32 cellular contexts compared by ENCODE assay signal in genomic region chr4:173311368-173311767, GRCh38.
"Had no signal": no experiment of that assay in that cellular context is flagged by ENCODE, and none has a peak within 500 bp of the region (broad histone marks: within the 10 kb centered on the region; RNA-seq: fewer than 3 reads in every experiment).

No MANE protein-coding gene starts in this region.

- H3K27ac ChIP-seq: ascending aorta, cardiac muscle cell, SJSA1 had no signal

- H3K27ac Mint-ChIP-seq: activated B cell treated with CpG ODN at 0.5 μM for 24 hours; activated CD4-positive, alpha-beta T cell treated with anti-CD3 and anti-CD28 coated beads, Interleukin-2, amount 10 ng/mL, durations not matched to agents 24 days and 14 days; activated CD8-positive, alpha-beta T cell treated with anti-CD3 and anti-CD28 coated beads for 36 hours; activated T-cell treated with anti-CD3 and anti-CD28 coated beads, Interleukin-2, amount 50 U/mL, for 24 hours; activated T-helper 2 cell treated with anti-CD3 and anti-CD28 coated beads, Interferon-gamma antibody, Interleukin-2, Interleukin-4, amounts not matched to agents 10 μg/mL and 5 μg/mL and 100 μg/mL, durations not matched to agents 14 hours and 24 hours and 36 hours; T-helper 1 cell treated with Interleukin-12 subunit alpha and Interleukin-12 subunit beta and Interleukin-4 antibody, amounts not matched to agents 30 μg/mL and 1 μg/mL, for 36 hours; T-helper 2 cell treated with Interferon-gamma antibody and Interleukin-4, amounts not matched to agents 5 μg/mL and 100 μg/mL, for 36 hours had no signal

- ATAC-seq: activated CD8-positive, alpha-beta T cell treated with anti-CD3 and anti-CD28 coated beads for 36 hours; Panc1 had no signal

- H3K27me3 ChIP-seq: ascending aorta, cardiac muscle cell, MG63, SJSA1 had no signal

- H3K9me3 ChIP-seq: ascending aorta, MG63, SJSA1, SK-N-SH had no signal

- H3K4me3 Mint-ChIP-seq: activated B cell treated with CpG ODN at 0.5 μM for 24 hours; activated CD4-positive, alpha-beta T cell treated with anti-CD3 and anti-CD28 coated beads, Interleukin-2, amount 10 ng/mL, durations not matched to agents 24 days and 14 days; activated CD8-positive, alpha-beta T cell treated with anti-CD3 and anti-CD28 coated beads for 36 hours; activated naive CD4-positive, alpha-beta T cell treated with anti-CD3 and anti-CD28 coated beads, Interleukin-2, amount 50 U/mL, for 24 hours; activated naive CD8-positive, alpha-beta T cell treated with anti-CD3 and anti-CD28 coated beads, Interleukin-2, amount 10 ng/mL, durations not matched to agents 7 days and 5 days; activated T-cell treated with anti-CD3 and anti-CD28 coated beads, Interleukin-2, amount 50 U/mL, for 24 hours; central memory CD8-positive, alpha-beta T cell; T-helper 1 cell treated with Interleukin-12 subunit alpha and Interleukin-12 subunit beta and Interleukin-4 antibody, amounts not matched to agents 30 μg/mL and 1 μg/mL, for 36 hours; T-helper 2 cell treated with Interferon-gamma antibody and Interleukin-4, amounts not matched to agents 5 μg/mL and 100 μg/mL, for 36 hours had no signal

- H3K4me2 ChIP-seq: SK-N-SH had no signal

- H3K9ac ChIP-seq: SK-N-SH had no signal

- H3K4me1 ChIP-seq: ascending aorta, SJSA1 had no signal

- DNase-seq: activated B cell treated with CpG ODN at 0.5 μM for 24 hours; activated CD4-positive, alpha-beta T cell treated with anti-CD3 and anti-CD28 coated beads, Interleukin-2, amount 10 ng/mL, durations not matched to agents 24 days and 14 days; activated CD4-positive, alpha-beta T cell treated with anti-CD3 and anti-CD28 coated beads, Interleukin-2, amount 50 U/mL, for 4 hours; activated CD4-positive, CD25-positive, alpha-beta regulatory T cell treated with anti-CD3 and anti-CD28 coated beads, Interleukin-2, amount 50 U/mL, for 72 hours; activated CD8-positive, alpha-beta T cell treated with anti-CD3 and anti-CD28 coated beads for 36 hours; activated gamma-delta T cell; activated naive CD4-positive, alpha-beta T cell treated with Interleukin-2 at 50 U/mL for 16 hours; activated naive CD8-positive, alpha-beta T cell treated with anti-CD3 and anti-CD28 coated beads, Interleukin-2, amount 10 ng/mL, durations not matched to agents 7 days and 5 days; activated T-cell treated with anti-CD3 and anti-CD28 coated beads, Interleukin-2, amount 50 U/mL, for 24 hours; amygdala; Kasumi-1; KG1; MG63; NCI-H1048; NCI-H1105 treated with DMSO at 0.1 percent for 48 hours; NCI-H1436; NCI-H1694; NCI-H1930; NCI-H2081 treated with DMSO at 0.1 percent for 48 hours; NCI-H345; NCI-H524 treated with DMSO at 0.1 percent for 48 hours; SHP77 treated with DMSO at 0.1 percent for 48 hours; SK-N-SH had no signal

- H3K27me3 Mint-ChIP-seq: activated B cell treated with CpG ODN at 0.5 μM for 24 hours; activated CD4-positive, alpha-beta T cell treated with anti-CD3 and anti-CD28 coated beads, Interleukin-2, amount 10 ng/mL, durations not matched to agents 24 days and 14 days; activated CD8-positive, alpha-beta T cell treated with anti-CD3 and anti-CD28 coated beads for 36 hours; activated naive CD4-positive, alpha-beta T cell treated with anti-CD3 and anti-CD28 coated beads, Interleukin-2, amount 50 U/mL, for 24 hours; activated naive CD8-positive, alpha-beta T cell treated with anti-CD3 and anti-CD28 coated beads, Interleukin-2, amount 10 ng/mL, durations not matched to agents 7 days and 5 days; activated T-cell treated with anti-CD3 and anti-CD28 coated beads, Interleukin-2, amount 50 U/mL, for 24 hours; central memory CD8-positive, alpha-beta T cell had no signal

- H3K4me1 Mint-ChIP-seq: activated B cell treated with CpG ODN at 0.5 μM for 24 hours; activated naive CD4-positive, alpha-beta T cell treated with anti-CD3 and anti-CD28 coated beads, Interleukin-2, amount 50 U/mL, for 24 hours; central memory CD8-positive, alpha-beta T cell had no signal

- H3K9me3 Mint-ChIP-seq: activated B cell treated with CpG ODN at 0.5 μM for 24 hours; activated CD4-positive, alpha-beta T cell treated with anti-CD3 and anti-CD28 coated beads, Interleukin-2, amount 10 ng/mL, durations not matched to agents 24 days and 14 days; activated CD8-positive, alpha-beta T cell treated with anti-CD3 and anti-CD28 coated beads for 36 hours; activated naive CD4-positive, alpha-beta T cell treated with anti-CD3 and anti-CD28 coated beads, Interleukin-2, amount 50 U/mL, for 24 hours; activated naive CD8-positive, alpha-beta T cell treated with anti-CD3 and anti-CD28 coated beads, Interleukin-2, amount 10 ng/mL, durations not matched to agents 7 days and 5 days; activated T-cell treated with anti-CD3 and anti-CD28 coated beads, Interleukin-2, amount 50 U/mL, for 24 hours; activated T-helper 2 cell treated with anti-CD3 and anti-CD28 coated beads, Interferon-gamma antibody, Interleukin-2, Interleukin-4, amounts not matched to agents 10 μg/mL and 5 μg/mL and 100 μg/mL, durations not matched to agents 14 hours and 24 hours and 36 hours; central memory CD8-positive, alpha-beta T cell; T-helper 1 cell treated with Interleukin-12 subunit alpha and Interleukin-12 subunit beta and Interleukin-4 antibody, amounts not matched to agents 30 μg/mL and 1 μg/mL, for 36 hours; T-helper 2 cell treated with Interferon-gamma antibody and Interleukin-4, amounts not matched to agents 5 μg/mL and 100 μg/mL, for 36 hours had no signal
